In genomic region chr15:59166156-59166555, GRCh38 we compare ENCODE assay signal across 10 cellular contexts. TPM values are rescaled to one million over a fixed set of nuclear protein-coding genes. Genes with fewer than 3 reads are reported as not detected.
DNase-seq lines count a peak whose midpoint lies in the region; ATAC-seq and TF ChIP-seq lines count a peak whose summit lies in the region.
"Had no signal": no experiment of that assay in that cellular context is flagged by ENCODE, and none has a peak within 500 bp of the region (broad histone marks: within the 10 kb centered on the region; RNA-seq: fewer than 3 reads in every experiment).

No MANE protein-coding gene starts in this region.

- H2BK120ac ChIP-seq in IMR-90 (ENCODE audit: low read depth, low read length) = peak overlapping the region; percentile 78

- H3K4me1 ChIP-seq in IMR-90 (ENCODE audit: control insufficient read depth, insufficient read depth, low read length) = peaks cover 27% of the 10 kb centered on the region
- peaks cover 38% of the 10 kb centered on the region for H3K4me1 ChIP-seq in osteoblast (ENCODE audit: insufficient read depth, low read length)

- H3K27me3 ChIP-seq in IMR-90 (ENCODE audit: control insufficient read depth, insufficient read depth, low read length) = no peaks in the 10 kb centered on the region
- H3K27me3 ChIP-seq in osteoblast (ENCODE audit: insufficient read depth, low read length) = no peaks in the 10 kb centered on the region

- peak overlapping the region; percentile 11 to 93; a peak in 3 of 4 replicates for H4K8ac ChIP-seq in IMR-90 (ENCODE audit: low read depth in 2 of 2, low read length in 2 of 2)

- peak overlapping the region; percentile 96; the same call in 1 of the 2 replicates for H3K23ac ChIP-seq in IMR-90 (ENCODE audit: low read depth, low read length)

- H3K27ac ChIP-seq in IMR-90 (ENCODE audit: insufficient read depth, low read length) (peak overlapping the region; percentile 52; the same call in 1 of the 2 replicates), osteoblast (ENCODE audit: low read depth, low read length) (peak overlapping the region; percentile 14)

- intact Hi-C loops in IMR-90 (cut with micrococcal nuclease) = loop anchor here (5.0 kb wide), 1 partner anchor 134 kb away; no protein-coding TSS in a partner anchor

- H3K56ac ChIP-seq in IMR-90 (ENCODE audit: extremely low read depth, insufficient read depth, low read length) = peak overlapping the region; percentile 24; the same call in 1 of the 2 replicates

- no peaks in the 10 kb centered on the region for H4K20me1 ChIP-seq in IMR-90 (ENCODE audit: insufficient read depth, low read length)
- no peaks in the 10 kb centered on the region for H4K20me1 ChIP-seq in osteoblast (ENCODE audit: insufficient read depth, low read length)

- H3K79me1 ChIP-seq in IMR-90 (ENCODE audit: low read depth in 1 of 2, low read length in 2 of 2) = peaks cover 7 to 29% of the 10 kb centered on the region in 2 experiments; a peak in 3 of 4 replicates

- peak overlapping the region; percentile 93; the same call in 1 of the 2 replicates for H2AK5ac ChIP-seq in IMR-90 (ENCODE audit: low read depth, low read length)

- no peak overlapping the region for H3K4me2 ChIP-seq in IMR-90 (ENCODE audit: low read depth, low read length)
- H3K4me2 ChIP-seq in osteoblast (ENCODE audit: insufficient read depth, low read length) = no peak overlapping the region

- ATAC-seq in IMR-90 (ENCODE audit: low read depth) (no peak), GM21576 (IDR thresholded peaks at IDR 0.05; ENCODE audit: unreplicated experiment) (no peak), omental fat pad (ENCODE audit: low FRiP score) (no peak), HG03039 (IDR thresholded peaks at IDR 0.05; ENCODE audit: unreplicated experiment) (no peak), GM21360 (IDR thresholded peaks at IDR 0.05; ENCODE audit: unreplicated experiment) (no peak)
- ATAC-seq: Right ventricle myocardium inferior had no signal

- TF ChIP-seq POLR2A in IMR-90 (IDR thresholded peaks at IDR 0.05; ENCODE audit: low read depth, low read length) = no peak

- TF ChIP-seq RAD21 in IMR-90 (IDR thresholded peaks at IDR 0.05; ENCODE audit: low read length) = no peak

- H2AK9ac ChIP-seq in IMR-90 (replicated peaks; ENCODE audit: low read depth, low read length, poor library complexity) = no peak overlapping the region

- H3K4ac ChIP-seq in IMR-90 (ENCODE audit: low read depth, low read length) = peak overlapping the region; percentile 97

- peak overlapping the region; percentile 89 for H3K18ac ChIP-seq in IMR-90 (ENCODE audit: low read depth, low read length)

- peak overlapping the region; percentile 96 for H3K14ac ChIP-seq in IMR-90 (replicated peaks; ENCODE audit: low read depth, low read length)

- H3K9me3 ChIP-seq in IMR-90 (ENCODE audit: control insufficient read depth, insufficient read depth, low read length) (no peaks in the 10 kb centered on the region), osteoblast (ENCODE audit: low read depth, low read length) (no peaks in the 10 kb centered on the region)

- BruUV-seq in IMR-90 (replicated peaks; lab: Mats Ljungman, UMichigan) = no TSS peak

- H2AFZ ChIP-seq in IMR-90 (replicated peaks; ENCODE audit: low read length, poor library complexity) (no peak overlapping the region), osteoblast (ENCODE audit: low read length) (no peak overlapping the region)

- H3K79me2 ChIP-seq in osteoblast (ENCODE audit: insufficient read depth, low read length) = no peaks in the 10 kb centered on the region

- H3K9ac ChIP-seq in IMR-90 (ENCODE audit: low read depth, low read length) = no peak overlapping the region

- 50% methylated on average over 2 of the region's 4 CpGs; no CpG with 5 or more reads in 1 of the 2 experiments for WGBS in IMR-90 (ENCODE audit: extremely low coverage in 2 of 2, insufficient read length in 1 of 2), 2 experiments

- H2BK5ac ChIP-seq in IMR-90 (ENCODE audit: low read depth, low read length, poor library complexity, severe bottlenecking) = peak overlapping the region; percentile 68

- DNase-seq in GM03348 (ENCODE audit: low spot score) (peak; percentile 44), IMR-90 (peak; percentile 27), epithelial cell of esophagus (ENCODE audit: low read depth) (peak; percentile 50), osteoblast (ENCODE audit: insufficient read length, low spot score, missing footprints) (no peak), omental fat pad (ENCODE audit: low spot score) (no peak)
- DNase-seq: substantia nigra had no signal

- peak overlapping the region; percentile 45; the same call in 1 of the 3 replicates for H2BK15ac ChIP-seq in IMR-90 (ENCODE audit: low read depth, low read length)

- H3K4me3 ChIP-seq in IMR-90 (ENCODE audit: insufficient read depth, low read depth, low read length) = no peak overlapping the region
- H3K4me3 ChIP-seq in epithelial cell of esophagus (ENCODE audit: low read length) = no peak overlapping the region
- no peak overlapping the region for H3K4me3 ChIP-seq in osteoblast (ENCODE audit: insufficient read depth, low read length)

- H4K91ac ChIP-seq in IMR-90 (ENCODE audit: insufficient read depth, low read depth, low read length) = peak overlapping the region; percentile 79; the same call in 1 of the 2 replicates

- H2BK20ac ChIP-seq in IMR-90 (ENCODE audit: low read depth, low read length) = peak overlapping the region; percentile 94

- in situ Hi-C loops in IMR-90 (cut with MboI; ENCODE audit: low sequenced_read_pairs) = no loop called here

- TF ChIP-seq CTCF in IMR-90 (conservative IDR thresholded peaks at IDR 0.05; ENCODE audit: low read depth, low read length) (no peak), epithelial cell of esophagus (IDR thresholded peaks at IDR 0.05; ENCODE audit: insufficient read depth, low read depth, low read length, missing control alignments) (no peak), osteoblast (IDR thresholded peaks at IDR 0.05; ENCODE audit: extremely low read depth, low read depth, low read length) (no peak), omental fat pad (IDR thresholded peaks at IDR 0.05) (no peak)

- peaks cover 16% of the 10 kb centered on the region for H3K9me1 ChIP-seq in IMR-90 (ENCODE audit: insufficient read depth, low read length)

- dilution Hi-C loops in IMR-90 (cut with HindIII; ENCODE audit: low sequenced_read_pairs, unreplicated experiment) = no loop called here

- POLR2A ChIA-PET in IMR-90 (lab: Charles Lee; ENCODE audit: unreplicated experiment) = no interaction called here

- H4K5ac ChIP-seq in IMR-90 (ENCODE audit: low read depth, low read length) = peak overlapping the region; percentile 46

- H3K36me3 ChIP-seq in IMR-90 (ENCODE audit: control insufficient read depth, insufficient read depth, low read length) (peaks cover 16% of the 10 kb centered on the region), osteoblast (ENCODE audit: insufficient read depth, low read length) (peaks cover 56% of the 10 kb centered on the region)

- CTCF ChIA-PET in IMR-90 (lab: Yijun Ruan, JAX) = interaction anchor here (0.6 to 0.9 kb wide), 2 partner anchors 81 to 86 kb away, joined by 3 to 4 read pairs; no protein-coding TSS in a partner anchor

TF ChIP-seq in IMR-90, 13 proteins besides CTCF, POLR2A, EP300 and RAD21:
- TF ChIP-seq CHD1 (IDR thresholded peaks at IDR 0.05; ENCODE audit: low read depth, low read length) (no peak), RFX5 (IDR thresholded peaks at IDR 0.05; ENCODE audit: low read depth, low read length) (no peak), ELK1 (IDR thresholded peaks at IDR 0.05; ENCODE audit: borderline replicate concordance, low read depth, low read length) (no peak), FOS (IDR thresholded peaks at IDR 0.05; ENCODE audit: low read depth, low read length) (no peak), MAFK (IDR thresholded peaks at IDR 0.05; ENCODE audit: low read depth, low read length) (no peak), CEBPB (IDR thresholded peaks at IDR 0.05; ENCODE audit: low read depth, low read length) (no peak), BHLHE40 (IDR thresholded peaks at IDR 0.05; ENCODE audit: low read depth, low read length) (no peak), RCOR1 (IDR thresholded peaks at IDR 0.05; ENCODE audit: insufficient replicate concordance, low read length) (no peak), MAZ (IDR thresholded peaks at IDR 0.05; ENCODE audit: borderline replicate concordance, low read depth, low read length) (no peak), MXI1 (IDR thresholded peaks at IDR 0.05; ENCODE audit: borderline replicate concordance, low read depth, low read length) (no peak), SMC3 (IDR thresholded peaks at IDR 0.05; ENCODE audit: low read depth, low read length) (no peak), NFE2L2 (IDR thresholded peaks at IDR 0.05; ENCODE audit: low read depth, low read length) (no peak)
- TF ChIP-seq, protein P1, sequence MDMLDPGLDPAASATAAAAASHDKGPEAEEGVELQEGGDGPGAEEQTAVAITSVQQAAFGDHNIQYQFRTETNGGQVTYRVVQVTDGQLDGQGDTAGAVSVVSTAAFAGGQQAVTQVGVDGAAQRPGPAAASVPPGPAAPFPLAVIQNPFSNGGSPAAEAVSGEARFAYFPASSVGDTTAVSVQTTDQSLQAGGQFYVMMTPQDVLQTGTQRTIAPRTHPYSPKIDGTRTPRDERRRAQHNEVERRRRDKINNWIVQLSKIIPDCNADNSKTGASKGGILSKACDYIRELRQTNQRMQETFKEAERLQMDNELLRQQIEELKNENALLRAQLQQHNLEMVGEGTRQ (IDR thresholded peaks at IDR 0.05; ENCODE audit: low read depth, low read length) = no peak

RNA-seq across cellular contexts. Expression of gene LDHAL6B, which starts 40.5 kb away (rescaled TPM):
- not detected in 2 replicates for total RNA-seq in IMR-90 (2012; rRNA removed)
- polyA plus RNA-seq in IMR-90 (2012; rRNA removed) = not detected in 2 replicates
- polyA plus RNA-seq in IMR-90 (2012; cell fraction: cytosol; rRNA removed) = not detected in 2 replicates
- not detected in 2 replicates for polyA plus RNA-seq in IMR-90 (2012; cell fraction: nucleus; rRNA removed; ENCODE audit: low replicate concordance)
- not detected in 2 replicates for total RNA-seq in osteoblast
- total RNA-seq in omental fat pad = not detected
- total RNA-seq: Right ventricle myocardium inferior had no signal

Comparison
In these comparisons a context has a peak if more than half of its experiments do, and no peak if none do; other contexts are left out.
1. DNase-seq: peak in GM03348 (single experiment), IMR-90 (single experiment) and epithelial cell of esophagus (single experiment); none in osteoblast (single experiment) and omental fat pad (single experiment).